In genomic region chr2:161983896-161984295, GRCh38 we compare ENCODE assay signal across 1 cellular context.
TF ChIP-seq lines count a peak whose summit lies in the region.

No MANE protein-coding gene starts in this region.

TF ChIP-seq in IMR-90, 13 proteins besides CTCF, POLR2A, EP300 and RAD21 (continued from another document):
- TF ChIP-seq, protein P1, sequence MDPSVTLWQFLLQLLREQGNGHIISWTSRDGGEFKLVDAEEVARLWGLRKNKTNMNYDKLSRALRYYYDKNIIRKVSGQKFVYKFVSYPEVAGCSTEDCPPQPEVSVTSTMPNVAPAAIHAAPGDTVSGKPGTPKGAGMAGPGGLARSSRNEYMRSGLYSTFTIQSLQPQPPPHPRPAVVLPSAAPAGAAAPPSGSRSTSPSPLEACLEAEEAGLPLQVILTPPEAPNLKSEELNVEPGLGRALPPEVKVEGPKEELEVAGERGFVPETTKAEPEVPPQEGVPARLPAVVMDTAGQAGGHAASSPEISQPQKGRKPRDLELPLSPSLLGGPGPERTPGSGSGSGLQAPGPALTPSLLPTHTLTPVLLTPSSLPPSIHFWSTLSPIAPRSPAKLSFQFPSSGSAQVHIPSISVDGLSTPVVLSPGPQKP (IDR thresholded peaks at IDR 0.05; ENCODE audit: borderline replicate concordance, low read depth, low read length), result no peak
- TF ChIP-seq FOS (IDR thresholded peaks at IDR 0.05; ENCODE audit: low read depth, low read length), result no peak
